In genomic region chr7:69823151-69823744, GRCh38 we compare ENCODE assay signal across 10 cellular contexts.
A peak's percentile ranks its signal among the peaks of the same experiment; 100 is the strongest.
DNase-seq lines count a peak whose midpoint lies in the region; TF ChIP-seq lines count a peak whose summit lies in the region.
"Had no signal": no experiment of that assay in that cellular context is flagged by ENCODE, and none has a peak within 500 bp of the region (broad histone marks: within the 10 kb centered on the region; RNA-seq: fewer than 3 reads in every experiment).

No MANE protein-coding gene starts in this region.

- no peak overlapping the region for H3K4me3 ChIP-seq in stomach
- H3K4me3 ChIP-seq: testis had no signal

- WGBS in stomach, 5 donors, result 74 to 83% (median 79%) methylated on average over 6 of the region's 6 CpGs

- no peak overlapping the region for H3K27ac ChIP-seq in stomach
- H3K27ac ChIP-seq: left lung, testis had no signal

- TF ChIP-seq CTCF in GM20000 (IDR thresholded peaks at IDR 0.05; ENCODE audit: extremely low read depth, missing control alignments) (no peak), stomach (IDR thresholded peaks at IDR 0.05) (no peak)

- H3K36me3 ChIP-seq in stomach, result no peaks in the 10 kb centered on the region
- H3K36me3 ChIP-seq: left lung had no signal

- H3K27me3 ChIP-seq in stomach, result no peaks in the 10 kb centered on the region
- H3K27me3 ChIP-seq: left lung, testis had no signal

- TF ChIP-seq EP300 in stomach (IDR thresholded peaks at IDR 0.05), result no peak

- H3K4me1 ChIP-seq in stomach, result peaks cover 0 to 18% (median 7%) of the 10 kb centered on the region in 4 donors
- H3K4me1 ChIP-seq: testis had no signal

- no peaks in the 10 kb centered on the region for H3K9me3 ChIP-seq in stomach
- H3K9me3 ChIP-seq: left lung, testis had no signal

- TF ChIP-seq POLR2A in stomach (IDR thresholded peaks at IDR 0.05), result no peak

- intact Hi-C loops in stomach (cut with DNase I; ENCODE audit: low total_unique reads), result no loop called here

- DNase-seq in DMS79 (lab: John Stamatoyannopoulos, UW) (peak; percentile 97), NCI-H1092 (lab: John Stamatoyannopoulos, UW) (peak; percentile 75), NCI-H510A treated with DMSO at 0.1 percent for 48 hours (lab: John Stamatoyannopoulos, UW) (peak; percentile 73), left kidney (ENCODE audit: low read depth, low spot score) (peak; percentile 85), GM20000 (ENCODE audit: low spot score) (no peak), stomach (no peak), UCSD-AML1 (lab: John Stamatoyannopoulos, UW; ENCODE audit: unreplicated experiment) (no peak)
- DNase-seq: cerebellar nuclear complex, left lung, testis had no signal

Comparison
In these comparisons a context has a peak if more than half of its experiments do, and no peak if none do; other contexts are left out.
1. DNase-seq: peak in DMS79 (single experiment), NCI-H1092 (single experiment), NCI-H510A treated with DMSO at 0.1 percent for 48 hours (single experiment) and left kidney (single experiment); none in GM20000 (single experiment), stomach (single experiment) and UCSD-AML1 (single experiment).